In the genomic region with DNA sequence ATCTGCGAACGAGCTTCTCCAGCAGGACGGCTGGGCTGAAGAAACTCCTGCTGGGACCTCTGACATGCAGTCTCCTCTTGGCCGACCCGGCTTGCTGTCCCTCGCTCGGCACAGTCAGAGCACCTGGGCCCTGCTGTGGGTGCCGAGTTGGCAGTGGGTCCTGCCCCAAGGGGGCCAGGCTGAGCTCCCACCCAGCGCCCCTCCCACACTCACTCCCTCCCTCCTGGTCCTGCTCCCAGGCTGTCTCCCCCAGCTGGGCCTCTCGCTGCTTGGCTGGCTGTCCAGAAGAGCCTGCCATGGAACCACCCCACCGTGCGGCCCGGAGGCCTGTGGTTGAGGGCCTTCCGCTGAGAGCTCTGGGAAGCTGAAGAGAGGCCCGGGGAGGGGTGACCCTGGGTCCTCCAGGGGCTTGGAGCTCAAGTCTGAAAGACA, we compare ENCODE assay signal across 10 cellular contexts. TPM values are rescaled to one million over a fixed set of nuclear protein-coding genes. Genes with fewer than 3 reads are reported as not detected.
A peak's percentile ranks its signal among the peaks of the same experiment; 100 is the strongest.
DNase-seq lines count a peak whose midpoint lies in the region; TF ChIP-seq lines count a peak whose summit lies in the region.
"Had no signal": no experiment of that assay in that cellular context is flagged by ENCODE, and none has a peak within 500 bp of the region (broad histone marks: within the 10 kb centered on the region; RNA-seq: fewer than 3 reads in every experiment).

No MANE protein-coding gene starts in this region.

- H3K27me3 ChIP-seq in transverse colon: no peaks in the 10 kb centered on the region

- peak overlapping the region; percentile 27 to 87 (median 72) for H3K4me3 Mint-ChIP-seq in nephron
- H3K4me3 Mint-ChIP-seq: activated naive CD8-positive, alpha-beta T cell treated with anti-CD3 and anti-CD28 coated beads for 36 hours had no signal

- H3K27ac ChIP-seq in transverse colon: peak overlapping the region; percentile 63 to 83 (median 82)

- no peak for TF ChIP-seq EP300 in transverse colon (IDR thresholded peaks at IDR 0.05; ENCODE audit: low read depth)

- H3K36me3 ChIP-seq in transverse colon: no peaks in the 10 kb centered on the region

- no peaks in the 10 kb centered on the region for H3K36me3 Mint-ChIP-seq in nephron (ENCODE audit: low read depth)

- H3K27me3 Mint-ChIP-seq in nephron (ENCODE audit: low read depth): no peaks in the 10 kb centered on the region
- H3K27me3 Mint-ChIP-seq: activated naive CD8-positive, alpha-beta T cell treated with anti-CD3 and anti-CD28 coated beads for 36 hours had no signal

- DNase-seq in amygdala (lab: John Stamatoyannopoulos, UW) (peak in 35 of 56 donors; percentile 19 to 75 (median 37)), globus pallidus (ENCODE audit: low spot score) (peak; percentile 58), transverse colon (peak; percentile 26), AG08396 (ENCODE audit: low spot score) (no peak), HT-29 (ENCODE audit: low spot score) (no peak), NCI-H2227 (lab: John Stamatoyannopoulos, UW; ENCODE audit: unreplicated experiment) (no peak), RPMI8226 (no peak)
- DNase-seq: activated naive CD8-positive, alpha-beta T cell treated with anti-CD3 and anti-CD28 coated beads for 36 hours; NCI-H446 treated with DMSO at 0.1 percent for 48 hours had no signal

- no peaks in the 10 kb centered on the region for H3K9me3 ChIP-seq in transverse colon

- peak overlapping the region in 1 of 4 donors; percentile 6 for H3K4me3 ChIP-seq in transverse colon

- H3K9me3 Mint-ChIP-seq in nephron: no peaks in the 10 kb centered on the region
- H3K9me3 Mint-ChIP-seq: activated naive CD8-positive, alpha-beta T cell treated with anti-CD3 and anti-CD28 coated beads for 36 hours had no signal

- no peak for TF ChIP-seq POLR2A in transverse colon (IDR thresholded peaks at IDR 0.05)

- intact Hi-C loops in transverse colon (cut with DNase I; ENCODE audit: low total_unique reads): no loop called here

- H3K4me1 Mint-ChIP-seq in nephron: peaks cover 69% of the 10 kb centered on the region

- WGBS in transverse colon (ENCODE audit: low coverage in 1 of 2), 2 donors: 79% methylated on average over 10 of the region's 15 CpGs; no CpG with 5 or more reads in 1 of the 2 donors

- in situ Hi-C loops in transverse colon (cut with MboI; ENCODE audit: low pct_ligation_motif_present in 1 of 4, low pct_unique_long_range_greater_than_20kb in 1 of 4, low sequenced_read_pairs in 3 of 4): loop anchor here in 1 of 4 donors (25.0 kb wide), 1 partner anchor 133 kb away; a partner anchor contains a TSS

- TF ChIP-seq CTCF in nephron (IDR thresholded peaks at IDR 0.05; ENCODE audit: unreplicated experiment in 3 of 3) (no peak), transverse colon (IDR thresholded peaks at IDR 0.05) (no peak)

- peak overlapping the region; percentile 96 to 98 (median 97) for H3K27ac Mint-ChIP-seq in nephron

- peaks cover 37 to 76% (median 55%) of the 10 kb centered on the region in 4 donors for H3K4me1 ChIP-seq in transverse colon

RNA-seq across cellular contexts. Expression of a gene that starts 6.0 kb away (rescaled TPM):
- total RNA-seq in transverse colon: 100 to 1,000 TPM in 2 of 4 donors, 10 to 100 TPM in 2; 63.2 to 266 (median 138) TPM
- 223 and 251 TPM in 2 replicates for total RNA-seq in HT-29 (2014; rRNA removed; shearing (Covaris generic))

RNA-seq across cellular contexts. Expression of a gene that starts 52.6 kb away (rescaled TPM):
- under 1 TPM in 1 of 4 donors, not detected in 3; 1.00 TPM for total RNA-seq in transverse colon
- total RNA-seq in HT-29 (2014; rRNA removed; shearing (Covaris generic)): 0.23 and 1.2 TPM in 2 replicates
- total RNA-seq: activated naive CD8-positive, alpha-beta T cell treated with anti-CD3 and anti-CD28 coated beads for 36 hours had no signal

Comparison
In these comparisons a context has a peak if more than half of its experiments do, and no peak if none do; other contexts are left out.
1. DNase-seq: peak in amygdala (35 of 56), globus pallidus (single experiment) and transverse colon (single experiment); none in AG08396 (single experiment), HT-29 (single experiment), NCI-H2227 (single experiment) and RPMI8226 (single experiment).